ENCODE assay signal across 5 cellular contexts in genomic region chr1:218513248-218513647, GRCh38.
"Had no signal": no experiment of that assay in that cellular context is flagged by ENCODE, and none has a peak within 500 bp of the region (broad histone marks: within the 10 kb centered on the region; RNA-seq: fewer than 3 reads in every experiment).

No MANE protein-coding gene starts in this region.

- H3K4me3 Mint-ChIP-seq: GM23338, H9 had no signal

- H3K27ac Mint-ChIP-seq: GM23338, H9 had no signal

- DNase-seq: H9, HCEC 1CT, IMR-90 had no signal

- H3K4me3 ChIP-seq: GM23338, K562 had no signal
